Comparison of ENCODE assay signal across 38 cellular contexts in genomic region chr7:99755085-99755484, GRCh38. TPM values are rescaled to one million over a fixed set of nuclear protein-coding genes. Genes with fewer than 3 reads are reported as not detected.
"Had no signal": no experiment of that assay in that cellular context is flagged by ENCODE, and none has a peak within 500 bp of the region (broad histone marks: within the 10 kb centered on the region; RNA-seq: fewer than 3 reads in every experiment).

No MANE protein-coding gene starts in this region.

- DNase-seq: Karpas-422, Kasumi-1, MG63, MM.1S, MV-4-11, NCI-H1048, NCI-H1092, NCI-H1092 treated with DMSO at 0.1 percent for 48 hours, NCI-H1105, NCI-H1105 treated with DMSO at 0.1 percent for 48 hours, NCI-H1417, NCI-H1417 treated with DMSO at 0.1 percent for 48 hours, NCI-H1436, NCI-H1436 treated with DMSO at 0.1 percent for 48 hours, NCI-H146, NCI-H1694, NCI-H1694 treated with DMSO at 0.1 percent for 48 hours, NCI-H187, NCI-H187 treated with DMSO at 0.1 percent for 48 hours, NCI-H1930, NCI-H2029, NCI-H2029 treated with DMSO at 0.1 percent for 48 hours, NCI-H2081, NCI-H2081 treated with DMSO at 0.1 percent for 48 hours, NCI-H2107, NCI-H2171, NCI-H2171 treated with DMSO at 0.1 percent for 48 hours, NCI-H2227 treated with DMSO at 0.1 percent for 48 hours, NCI-H226, NCI-H345, NCI-H446, NCI-H446 treated with DMSO at 0.1 percent for 48 hours, NCI-H510A, NCI-H510A treated with DMSO at 0.1 percent for 48 hours had no signal

- H3K4me3 ChIP-seq: MG63 had no signal

- H3K9me3 ChIP-seq: MG63 had no signal

- H3K36me3 ChIP-seq: MG63 had no signal

- H3K27me3 ChIP-seq: MG63 had no signal

RNA-seq across cellular contexts. Expression of gene CYP3A7, which starts 20.1 kb away (rescaled TPM):
- total RNA-seq: LHCN-M2, M059J, MCF 10A, NCI-H460 had no signal

RNA-seq across cellular contexts. Expression of gene CYP3A4, which starts 28.9 kb away (rescaled TPM):
- total RNA-seq: LHCN-M2, MCF 10A, NCI-H460 had no signal
